1 cellular context compared by ENCODE assay signal in genomic region chr10:30705625-30706149, GRCh38.
TF ChIP-seq lines count a peak whose summit lies in the region.

No MANE protein-coding gene starts in this region.

TF ChIP-seq in SK-N-SH, 30 proteins besides CTCF, POLR2A, EP300 and RAD21 (continued from another document):
- TF ChIP-seq REST (IDR thresholded peaks at IDR 0.05; ENCODE audit: low read depth, low read length) (no peak), POLR2AphosphoS5 (IDR thresholded peaks at IDR 0.05; ENCODE audit: low read depth, low read length) (no peak), MXI1 (IDR thresholded peaks at IDR 0.05; ENCODE audit: low read depth, low read length) (no peak), GATA2 (CRISPR knock-in tag; IDR thresholded peaks at IDR 0.05) (no peak), TEAD4 (IDR thresholded peaks at IDR 0.05; ENCODE audit: borderline replicate concordance, insufficient read depth) (no peak), ZBTB33 (IDR thresholded peaks at IDR 0.05; ENCODE audit: borderline replicate concordance, low read depth) (no peak), USF2 (IDR thresholded peaks at IDR 0.05; ENCODE audit: borderline replicate concordance, low read depth, low read length) (no peak), IRF3 (IDR thresholded peaks at IDR 0.05; ENCODE audit: low read depth, low read length) (no peak), JUND (IDR thresholded peaks at IDR 0.05) (no peak), SMC3 (IDR thresholded peaks at IDR 0.05; ENCODE audit: low read depth, low read length) (no peak), GABPA (IDR thresholded peaks at IDR 0.05; ENCODE audit: low read depth) (no peak), USF1 (IDR thresholded peaks at IDR 0.05; ENCODE audit: borderline replicate concordance, low read depth) (no peak), TAF1 (IDR thresholded peaks at IDR 0.05; ENCODE audit: borderline replicate concordance, low read depth, low read length) (no peak), FOSL2 (IDR thresholded peaks at IDR 0.05; ENCODE audit: borderline replicate concordance, low read depth) (no peak)
